In the genomic region with DNA sequence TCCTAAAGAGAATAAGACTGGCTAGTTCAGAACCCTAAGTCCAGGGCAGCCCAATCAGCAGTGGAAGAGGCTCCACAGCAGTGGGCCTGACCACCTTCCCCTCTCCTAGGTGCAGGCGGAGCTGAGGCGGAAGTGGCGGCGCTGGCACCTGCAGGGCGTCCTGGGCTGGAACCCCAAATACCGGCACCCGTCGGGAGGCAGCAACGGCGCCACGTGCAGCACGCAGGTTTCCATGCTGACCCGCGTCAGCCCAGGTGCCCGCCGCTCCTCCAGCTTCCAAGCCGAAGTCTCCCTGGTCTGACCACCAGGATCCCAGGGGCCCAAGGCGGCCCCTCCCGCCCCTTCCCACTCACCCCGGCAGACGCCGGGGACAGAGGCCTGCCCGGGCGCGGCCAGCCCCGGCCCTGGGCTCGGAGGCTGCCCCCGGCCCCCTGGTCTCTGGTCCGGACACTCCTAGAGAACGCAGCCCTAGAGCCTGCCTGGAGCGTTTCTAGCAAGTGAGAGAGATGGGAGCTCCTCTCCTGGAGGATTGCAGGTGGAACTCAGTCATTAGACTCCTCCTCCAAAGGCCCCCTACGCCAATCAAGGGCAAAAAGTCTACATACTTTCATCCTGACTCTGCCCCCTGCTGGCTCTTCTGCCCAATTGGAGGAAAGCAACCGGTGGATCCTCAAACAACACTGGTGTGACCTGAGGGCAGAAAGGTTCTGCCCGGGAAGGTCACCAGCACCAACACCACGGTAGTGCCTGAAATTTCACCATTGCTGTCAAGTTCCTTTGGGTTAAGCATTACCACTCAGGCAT, we compare ENCODE assay signal across 9 cellular contexts. TPM values are rescaled to one million over a fixed set of nuclear protein-coding genes. Genes with fewer than 3 reads are reported as not detected.
DNase-seq lines count a peak whose midpoint lies in the region; ATAC-seq and TF ChIP-seq lines count a peak whose summit lies in the region.
"Had no signal": no experiment of that assay in that cellular context is flagged by ENCODE, and none has a peak within 500 bp of the region (broad histone marks: within the 10 kb centered on the region; RNA-seq: fewer than 3 reads in every experiment).

No MANE protein-coding gene starts in this region.

- peak; percentile 41 to 51 (median 43) for DNase-seq in CD4-positive, alpha-beta memory T cell
- DNase-seq in HCT116 (ENCODE audit: low read depth, low spot score) (no peak), T-helper 9 cell (peak; percentile 23), epithelial cell of esophagus (ENCODE audit: low read depth) (peak; percentile 63)

- no peak overlapping the region for H3K27ac ChIP-seq in CD4-positive, alpha-beta memory T cell (ENCODE audit: low read depth, low read length)
- H3K27ac ChIP-seq in HCT116 (ENCODE audit: low read depth, low read length): no peak overlapping the region
- no peak overlapping the region for H3K27ac ChIP-seq in parathyroid adenoma

- peaks cover 25 to 27% of the 10 kb centered on the region in 2 donors for H3K36me3 Mint-ChIP-seq in CD4-positive, alpha-beta memory T cell
- H3K36me3 Mint-ChIP-seq: IgD-negative memory B cell had no signal

- ATAC-seq in HCT116: peak; percentile 55
- ATAC-seq in GM19324 (IDR thresholded peaks at IDR 0.05; ENCODE audit: low FRiP score, unreplicated experiment): no peak
- no peak for ATAC-seq in HG02588 (IDR thresholded peaks at IDR 0.05; ENCODE audit: unreplicated experiment)
- ATAC-seq in GM19452 (IDR thresholded peaks at IDR 0.05; ENCODE audit: unreplicated experiment): no peak

- peaks cover 56% of the 10 kb centered on the region for H3K4me1 ChIP-seq in CD4-positive, alpha-beta memory T cell (ENCODE audit: insufficient read depth, low read length)
- peaks cover 3 to 13% of the 10 kb centered on the region in 2 experiments; a peak in 2 of 4 replicates for H3K4me1 ChIP-seq in HCT116 (ENCODE audit: control insufficient read depth in 1 of 2, insufficient read depth in 2 of 2, low read length in 2 of 2)
- no peaks in the 10 kb centered on the region for H3K4me1 ChIP-seq in parathyroid adenoma

- H3K4me1 Mint-ChIP-seq in CD4-positive, alpha-beta memory T cell: peaks cover 45 to 71% (median 58%) of the 10 kb centered on the region in 4 donors
- H3K4me1 Mint-ChIP-seq: IgD-negative memory B cell had no signal

- CTCF ChIA-PET in CD4-positive, alpha-beta memory T cell (lab: Charles Lee; ENCODE audit: partially characterized antibody): interaction anchor here (1.2 to 50.4 kb wide), 9 partner anchors 8 to 209 kb away, joined by 3 to 1823 read pairs (median 5); a partner anchor contains a TSS
- CTCF ChIA-PET in HCT116 (lab: Charles Lee): interaction anchor here (0.8 to 4.2 kb wide), 6 partner anchors 9 to 306 kb away, joined by 3 to 24 read pairs (median 4); no protein-coding TSS in a partner anchor

- no peaks in the 10 kb centered on the region for H3K27me3 Mint-ChIP-seq in CD4-positive, alpha-beta memory T cell

- H3K9me3 Mint-ChIP-seq in CD4-positive, alpha-beta memory T cell: peaks cover 0 to 2% (median 0%) of the 10 kb centered on the region in 8 donors
- H3K9me3 Mint-ChIP-seq: IgD-negative memory B cell had no signal

- H3K36me3 ChIP-seq in CD4-positive, alpha-beta memory T cell (ENCODE audit: insufficient read depth, low read length): no peaks in the 10 kb centered on the region
- no peaks in the 10 kb centered on the region for H3K36me3 ChIP-seq in HCT116 (ENCODE audit: control insufficient read depth in 1 of 2, insufficient read depth in 2 of 2, low read length in 2 of 2)
- H3K36me3 ChIP-seq in parathyroid adenoma (ENCODE audit: control insufficient read depth, insufficient read depth, low read length): no peaks in the 10 kb centered on the region

- no peak overlapping the region for H2AFZ ChIP-seq in HCT116 (ENCODE audit: low read depth, low read length, poor library complexity, severe bottlenecking)
- no peak overlapping the region for H2AFZ ChIP-seq in parathyroid adenoma

- TF ChIP-seq CTCF in HCT116 (IDR thresholded peaks at IDR 0.05 in 2 of 3, conservative IDR thresholded peaks at IDR 0.05 in 1 of 3; ENCODE audit: borderline replicate concordance in 1 of 3, insufficient read depth in 1 of 3, low read depth in 2 of 3, low read length in 2 of 3) (peak; percentile 40 to 62 (median 62); a peak in 5 of 6 replicates), epithelial cell of esophagus (IDR thresholded peaks at IDR 0.05; ENCODE audit: insufficient read depth, low read depth, low read length, missing control alignments) (peak; percentile 59), parathyroid adenoma (IDR thresholded peaks at IDR 0.05) (peak; percentile 19)

- POLR2A ChIA-PET in CD4-positive, alpha-beta memory T cell (lab: Charles Lee; ENCODE audit: partially characterized antibody): interaction anchor here (0.7 to 6.7 kb wide), 7 partner anchors 10 to 45 kb away, joined by 3 to 75 read pairs (median 3); a partner anchor contains a TSS
- POLR2A ChIA-PET in HCT116 (lab: Charles Lee): no interaction called here

- H3K79me2 ChIP-seq in HCT116 (ENCODE audit: insufficient read depth, low read length) (no peaks in the 10 kb centered on the region), parathyroid adenoma (no peaks in the 10 kb centered on the region)

- H3K9me3 ChIP-seq in CD4-positive, alpha-beta memory T cell (ENCODE audit: control insufficient read depth in 1 of 2, low read length in 2 of 2): no peaks in the 10 kb centered on the region
- H3K9me3 ChIP-seq in HCT116 (ENCODE audit: control insufficient read depth in 1 of 2, insufficient read depth in 1 of 2, low read depth in 1 of 2, low read length in 2 of 2) (no peaks in the 10 kb centered on the region), parathyroid adenoma (ENCODE audit: control insufficient read depth, low read length) (no peaks in the 10 kb centered on the region)

- no peak overlapping the region for H3K4me2 ChIP-seq in HCT116 (ENCODE audit: low read length)
- H3K4me2 ChIP-seq in parathyroid adenoma (ENCODE audit: low read length): no peak overlapping the region

- no peaks in the 10 kb centered on the region for H3K9me2 ChIP-seq in HCT116 (ENCODE audit: insufficient read depth)

- no peak overlapping the region for H3K9ac ChIP-seq in HCT116 (ENCODE audit: low read length)
- H3K9ac ChIP-seq in parathyroid adenoma: no peak overlapping the region

- H4K20me1 ChIP-seq in HCT116 (ENCODE audit: insufficient read depth): no peaks in the 10 kb centered on the region

- RAD21 ChIA-PET in HCT116 (lab: Charles Lee; ENCODE audit: low non-redundant PET in 1 of 2, low total read pairs in 2 of 2, uncharacterized antibody in 2 of 2, unreplicated experiment in 2 of 2): no interaction called here

- no TSS peak for BruUV-seq in HCT116 (replicated peaks; lab: Mats Ljungman, UMichigan)

- no peak overlapping the region for H3K4me3 ChIP-seq in CD4-positive, alpha-beta memory T cell (ENCODE audit: low read length in 2 of 2)
- H3K4me3 ChIP-seq in HCT116 (replicated peaks in 1 of 2; ENCODE audit: low read depth in 1 of 2, low read length in 2 of 2): no peak overlapping the region
- no peak overlapping the region for H3K4me3 ChIP-seq in epithelial cell of esophagus (ENCODE audit: low read length)
- H3K4me3 ChIP-seq in parathyroid adenoma (ENCODE audit: low read depth, low read length): no peak overlapping the region

- peak; percentile 57 for TF ChIP-seq RAD21 in HCT116 (IDR thresholded peaks at IDR 0.05; ENCODE audit: low read depth)

- intact Hi-C loops in CD4-positive, alpha-beta memory T cell (cut with micrococcal nuclease): loop anchor here (1.0 kb wide), 2 partner anchors 17 to 34 kb away; a partner anchor contains a TSS
- intact Hi-C loops in HCT116 (cut with micrococcal nuclease): loop anchor here (2.0 to 5.0 kb wide), 2 partner anchors 289 to 644 kb away; no protein-coding TSS in a partner anchor

- peak overlapping the region; percentile 34 to 83 (median 59) for H3K27ac Mint-ChIP-seq in CD4-positive, alpha-beta memory T cell

- H3K4me3 Mint-ChIP-seq in CD4-positive, alpha-beta memory T cell: no peak overlapping the region
- H3K4me3 Mint-ChIP-seq: IgD-negative memory B cell had no signal

- no peaks in the 10 kb centered on the region for H3K27me3 ChIP-seq in CD4-positive, alpha-beta memory T cell (ENCODE audit: insufficient read depth, low read length)
- H3K27me3 ChIP-seq in HCT116 (ENCODE audit: insufficient read depth, low read length) (no peaks in the 10 kb centered on the region), parathyroid adenoma (ENCODE audit: control insufficient read depth, insufficient read depth, low read length) (no peaks in the 10 kb centered on the region)

- no peak for TF ChIP-seq POLR2A in HCT116 (IDR thresholded peaks at IDR 0.05; ENCODE audit: borderline replicate concordance, extremely low read depth, insufficient read depth, insufficient read length)

TF ChIP-seq in HCT116, 20 proteins besides CTCF, POLR2A, EP300 and RAD21:
- TF ChIP-seq, protein P1, sequence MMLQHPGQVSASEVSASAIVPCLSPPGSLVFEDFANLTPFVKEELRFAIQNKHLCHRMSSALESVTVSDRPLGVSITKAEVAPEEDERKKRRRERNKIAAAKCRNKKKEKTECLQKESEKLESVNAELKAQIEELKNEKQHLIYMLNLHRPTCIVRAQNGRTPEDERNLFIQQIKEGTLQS (IDR thresholded peaks at IDR 0.05): no peak
- no peak for TF ChIP-seq POLR2AphosphoS5 (IDR thresholded peaks at IDR 0.05; ENCODE audit: low read depth, low read length)
- TF ChIP-seq EGR1 (IDR thresholded peaks at IDR 0.05; ENCODE audit: low read depth): no peak
- TF ChIP-seq ZFX (IDR thresholded peaks at IDR 0.05): no peak
- TF ChIP-seq FOSL1 (IDR thresholded peaks at IDR 0.05; ENCODE audit: low read depth): no peak
- TF ChIP-seq, protein P2, sequence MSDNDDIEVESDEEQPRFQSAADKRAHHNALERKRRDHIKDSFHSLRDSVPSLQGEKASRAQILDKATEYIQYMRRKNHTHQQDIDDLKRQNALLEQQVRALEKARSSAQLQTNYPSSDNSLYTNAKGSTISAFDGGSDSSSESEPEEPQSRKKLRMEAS (IDR thresholded peaks at IDR 0.05): no peak
- no peak for TF ChIP-seq SIN3A (IDR thresholded peaks at IDR 0.05; ENCODE audit: low read depth)
- no peak for TF ChIP-seq EZH2 (IDR thresholded peaks at IDR 0.05)
- TF ChIP-seq EZH2phosphoT487 (IDR thresholded peaks at IDR 0.05; ENCODE audit: borderline replicate concordance): no peak
- TF ChIP-seq ZNF274 (IDR thresholded peaks at IDR 0.05; ENCODE audit: low read depth, low read length): no peak
- no peak for TF ChIP-seq SP1 (IDR thresholded peaks at IDR 0.05; ENCODE audit: low read depth)

RNA-seq across cellular contexts. Expression of a gene that starts 33.7 kb away (rescaled TPM):
- 100 to 1,000 TPM in 1 of 2 experiments, 10 to 100 TPM in 1; 93.6 to 104 TPM for total RNA-seq in CD4-positive, alpha-beta memory T cell
- 10 to 100 TPM; 23.1 to 30.4 TPM for polyA plus RNA-seq in CD4-positive, alpha-beta memory T cell
- total RNA-seq in HCT116 (2021; ENCODE audit: unreplicated experiment): 9.6 TPM
- polyA plus RNA-seq in HCT116 (2012): 4.5 and 5.6 TPM in 2 replicates

RNA-seq across cellular contexts. Expression of a gene that starts 45.6 kb away (rescaled TPM):
- 10 to 100 TPM; 55.8 to 56.6 TPM for total RNA-seq in CD4-positive, alpha-beta memory T cell
- 10 to 100 TPM; 53.1 to 70.3 TPM for polyA plus RNA-seq in CD4-positive, alpha-beta memory T cell
- total RNA-seq in HCT116 (2021; ENCODE audit: unreplicated experiment): 43.4 TPM
- 24.2 and 33.7 TPM in 2 replicates for polyA plus RNA-seq in HCT116 (2012)

RNA-seq across cellular contexts. Expression of a gene that starts 54.5 kb away (rescaled TPM):
- 10 to 100 TPM; 51.0 to 61.9 TPM for total RNA-seq in CD4-positive, alpha-beta memory T cell
- 100 to 1,000 TPM; 150 to 159 TPM for polyA plus RNA-seq in CD4-positive, alpha-beta memory T cell
- 33.0 TPM for total RNA-seq in HCT116 (2021; ENCODE audit: unreplicated experiment)
- polyA plus RNA-seq in HCT116 (2012): 31.9 and 33.3 TPM in 2 replicates
